8 cellular contexts compared by ENCODE assay signal in the genomic region with DNA sequence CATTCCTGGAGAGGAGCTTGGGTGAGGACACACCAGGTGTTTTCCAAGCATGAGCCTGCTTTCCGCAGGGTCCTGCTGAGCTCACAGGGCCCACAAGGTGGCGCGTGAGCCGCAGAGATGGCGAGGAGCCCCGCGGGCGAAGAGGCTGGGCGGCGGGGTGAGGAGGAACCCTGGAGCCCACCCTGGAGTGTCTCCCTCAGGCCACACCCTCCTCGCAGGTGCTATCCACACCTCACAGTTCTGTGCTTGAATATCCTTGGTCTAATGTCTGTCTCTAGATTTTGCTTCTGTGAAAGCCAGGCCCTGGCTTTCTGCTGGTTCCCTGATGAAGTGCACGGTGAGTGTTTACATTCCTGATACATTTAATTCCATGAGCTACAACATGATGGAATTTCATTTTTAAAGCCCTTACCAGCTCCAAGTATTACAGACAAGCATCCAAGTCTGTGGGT.
DNase-seq lines count a peak whose midpoint lies in the region; ATAC-seq and TF ChIP-seq lines count a peak whose summit lies in the region.

No MANE protein-coding gene starts in this region.

- H3K27me3 Mint-ChIP-seq in activated T-cell treated with anti-CD3 and anti-CD28 coated beads, Interleukin-2, amount 50 U/mL, for 72 hours (ENCODE audit: low read depth): no peaks in the 10 kb centered on the region
- no peaks in the 10 kb centered on the region for H3K27me3 Mint-ChIP-seq in activated T-cell treated with anti-CD3 and anti-CD28 coated beads, Interleukin-2, amount 50 U/mL, for 24 hours
- H3K27me3 Mint-ChIP-seq in nephron progenitor cell (ENCODE audit: low read depth, poor library complexity): peaks cover 8% of the 10 kb centered on the region
- no peaks in the 10 kb centered on the region for H3K27me3 Mint-ChIP-seq in T-helper 2 cell treated with Interferon-gamma antibody and Interleukin-4, amounts not matched to agents 5 μg/mL and 100 μg/mL, for 36 hours (ENCODE audit: low read depth)

- no peak overlapping the region for H3K4me3 Mint-ChIP-seq in activated T-cell treated with anti-CD3 and anti-CD28 coated beads, Interleukin-2, amount 50 U/mL, for 72 hours
- no peak overlapping the region for H3K4me3 Mint-ChIP-seq in activated T-cell treated with anti-CD3 and anti-CD28 coated beads, Interleukin-2, amount 50 U/mL, for 24 hours
- H3K4me3 Mint-ChIP-seq in nephron progenitor cell: no peak overlapping the region
- no peak overlapping the region for H3K4me3 Mint-ChIP-seq in T-helper 2 cell treated with Interferon-gamma antibody and Interleukin-4, amounts not matched to agents 5 μg/mL and 100 μg/mL, for 36 hours

- no peak overlapping the region for H3K27ac Mint-ChIP-seq in activated T-cell treated with anti-CD3 and anti-CD28 coated beads, Interleukin-2, amount 50 U/mL, for 72 hours
- no peak overlapping the region for H3K27ac Mint-ChIP-seq in activated T-cell treated with anti-CD3 and anti-CD28 coated beads, Interleukin-2, amount 50 U/mL, for 24 hours
- no peak overlapping the region for H3K27ac Mint-ChIP-seq in nephron progenitor cell
- no peak overlapping the region for H3K27ac Mint-ChIP-seq in T-helper 2 cell treated with Interferon-gamma antibody and Interleukin-4, amounts not matched to agents 5 μg/mL and 100 μg/mL, for 36 hours

- no peaks in the 10 kb centered on the region for H3K36me3 Mint-ChIP-seq in activated T-cell treated with anti-CD3 and anti-CD28 coated beads, Interleukin-2, amount 50 U/mL, for 72 hours (ENCODE audit: insufficient read depth in 2 of 2)
- H3K36me3 Mint-ChIP-seq in activated T-cell treated with anti-CD3 and anti-CD28 coated beads, Interleukin-2, amount 50 U/mL, for 24 hours (ENCODE audit: low read depth): no peaks in the 10 kb centered on the region
- H3K36me3 Mint-ChIP-seq in nephron progenitor cell (ENCODE audit: low read depth): no peaks in the 10 kb centered on the region
- H3K36me3 Mint-ChIP-seq in T-helper 2 cell treated with Interferon-gamma antibody and Interleukin-4, amounts not matched to agents 5 μg/mL and 100 μg/mL, for 36 hours (ENCODE audit: low read depth): no peaks in the 10 kb centered on the region

- peak; percentile 2 to 7 for DNase-seq in activated T-cell treated with anti-CD3 and anti-CD28 coated beads, Interleukin-2, amount 50 U/mL, for 72 hours
- no peak for DNase-seq in activated T-cell treated with anti-CD3 and anti-CD28 coated beads, Interleukin-2, amount 50 U/mL, for 24 hours
- DNase-seq in T47D (ENCODE audit: low read depth in 1 of 2, low spot score in 1 of 2) (peak; percentile 40 to 41), nephron progenitor cell (peak; percentile 58), activated T-cell treated with anti-CD3 and anti-CD28 coated beads for 4 hours (no peak), HPDE6-E6E7 (ENCODE audit: extremely low spot score) (no peak)
- no peak for DNase-seq in T-helper 2 cell treated with Interferon-gamma antibody and Interleukin-4, amounts not matched to agents 5 μg/mL and 100 μg/mL, for 36 hours (ENCODE audit: low spot score)

- in situ Hi-C loops in T47D (cut with HindIII; ENCODE audit: low pct_unique_long_range_greater_than_20kb, low sequenced_read_pairs): no loop called here

- H3K9me3 Mint-ChIP-seq in activated T-cell treated with anti-CD3 and anti-CD28 coated beads, Interleukin-2, amount 50 U/mL, for 72 hours: peaks cover 0 to 7% of the 10 kb centered on the region in 2 donors
- H3K9me3 Mint-ChIP-seq in activated T-cell treated with anti-CD3 and anti-CD28 coated beads, Interleukin-2, amount 50 U/mL, for 24 hours: peaks cover 7% of the 10 kb centered on the region
- peaks cover 43% of the 10 kb centered on the region for H3K9me3 Mint-ChIP-seq in nephron progenitor cell
- H3K9me3 Mint-ChIP-seq in T-helper 2 cell treated with Interferon-gamma antibody and Interleukin-4, amounts not matched to agents 5 μg/mL and 100 μg/mL, for 36 hours: no peaks in the 10 kb centered on the region

- H3K4me1 Mint-ChIP-seq in activated T-cell treated with anti-CD3 and anti-CD28 coated beads, Interleukin-2, amount 50 U/mL, for 72 hours (ENCODE audit: low read depth): no peaks in the 10 kb centered on the region
- no peaks in the 10 kb centered on the region for H3K4me1 Mint-ChIP-seq in activated T-cell treated with anti-CD3 and anti-CD28 coated beads, Interleukin-2, amount 50 U/mL, for 24 hours (ENCODE audit: low read depth)
- H3K4me1 Mint-ChIP-seq in nephron progenitor cell: no peaks in the 10 kb centered on the region
- no peaks in the 10 kb centered on the region for H3K4me1 Mint-ChIP-seq in T-helper 2 cell treated with Interferon-gamma antibody and Interleukin-4, amounts not matched to agents 5 μg/mL and 100 μg/mL, for 36 hours (ENCODE audit: low read depth)

- ATAC-seq in activated T-cell treated with anti-CD3 and anti-CD28 coated beads, Interleukin-2, amount 50 U/mL, for 72 hours (replicated peaks in 1 of 2): no peak

- TF ChIP-seq CTCF in LNCAP (IDR thresholded peaks at IDR 0.05): peak; percentile 85
- TF ChIP-seq CTCF in nephron progenitor cell (IDR thresholded peaks at IDR 0.05): peak; percentile 56

Comparison
In these comparisons a context has a peak if more than half of its experiments do, and no peak if none do; other contexts are left out.
1. DNase-seq: peak in activated T-cell treated with anti-CD3 and anti-CD28 coated beads, Interleukin-2, amount 50 U/mL, for 72 hours (2 of 2), T47D (2 of 2) and nephron progenitor cell (single experiment); none in activated T-cell treated with anti-CD3 and anti-CD28 coated beads, Interleukin-2, amount 50 U/mL, for 24 hours (single experiment), T-helper 2 cell treated with Interferon-gamma antibody and Interleukin-4, amounts not matched to agents 5 μg/mL and 100 μg/mL, for 36 hours (single experiment), activated T-cell treated with anti-CD3 and anti-CD28 coated beads for 4 hours (single experiment) and HPDE6-E6E7 (single experiment).